Comparison of ENCODE assay signal across 22 cellular contexts in genomic region chr13:90562388-90562787, GRCh38.
"Had no signal": no experiment of that assay in that cellular context is flagged by ENCODE, and none has a peak within 500 bp of the region (broad histone marks: within the 10 kb centered on the region; RNA-seq: fewer than 3 reads in every experiment).

No MANE protein-coding gene starts in this region.

- H3K9me3 ChIP-seq: adrenal gland, ascending aorta, left ventricle myocardium inferior, thyroid gland had no signal

- H3K27ac ChIP-seq: adrenal gland, ascending aorta, brain microvascular endothelial cell, foreskin keratinocyte, hepatocyte, left ventricle myocardium inferior, spleen, thyroid gland had no signal

- H3K27me3 ChIP-seq: adrenal gland, ascending aorta, brain microvascular endothelial cell, foreskin keratinocyte, hepatocyte, spleen, thyroid gland had no signal

- H3K4me3 ChIP-seq: adrenal gland, ascending aorta, hepatocyte, left ventricle myocardium inferior, spleen, thyroid gland had no signal

- DNase-seq: activated CD4-positive, alpha-beta T cell treated with anti-CD3 and anti-CD28 coated beads for 36 hours; activated CD4-positive, alpha-beta T cell treated with anti-CD3 and anti-CD28 coated beads, Interleukin-2, amount 50 U/mL, for 48 hours; activated CD8-positive, alpha-beta memory T cell treated with anti-CD3 and anti-CD28 coated beads, Interleukin-2, amount 50 U/mL, for 48 hours; activated naive CD4-positive, alpha-beta T cell; activated T-cell treated with anti-CD3 and anti-CD28 coated beads, Interleukin-2, amount 50 U/mL, for 4 hours; adrenal gland; brain microvascular endothelial cell; caudate nucleus; effector CD4-positive, alpha-beta T cell; erythroblast; foreskin keratinocyte; glutamatergic neuron; kidney glomerular epithelial cell; left ventricle myocardium inferior; midbrain; spleen; stimulated activated CD4-positive, alpha-beta T cell treated with anti-CD3 and anti-CD28 coated beads, Interleukin-4, amount 100 ng/mL, for 1 hour; stimulated activated naive CD4-positive, alpha-beta T cell treated with Interleukin-2 at 50 U/mL for 16 hours; T1000; thyroid gland had no signal

- H3K36me3 ChIP-seq: adrenal gland, ascending aorta, brain microvascular endothelial cell, left ventricle myocardium inferior, spleen, thyroid gland had no signal

- H3K4me1 ChIP-seq: adrenal gland, ascending aorta, foreskin keratinocyte, left ventricle myocardium inferior, spleen, thyroid gland had no signal
